Comparison of ENCODE assay signal across 21 cellular contexts in the genomic region with DNA sequence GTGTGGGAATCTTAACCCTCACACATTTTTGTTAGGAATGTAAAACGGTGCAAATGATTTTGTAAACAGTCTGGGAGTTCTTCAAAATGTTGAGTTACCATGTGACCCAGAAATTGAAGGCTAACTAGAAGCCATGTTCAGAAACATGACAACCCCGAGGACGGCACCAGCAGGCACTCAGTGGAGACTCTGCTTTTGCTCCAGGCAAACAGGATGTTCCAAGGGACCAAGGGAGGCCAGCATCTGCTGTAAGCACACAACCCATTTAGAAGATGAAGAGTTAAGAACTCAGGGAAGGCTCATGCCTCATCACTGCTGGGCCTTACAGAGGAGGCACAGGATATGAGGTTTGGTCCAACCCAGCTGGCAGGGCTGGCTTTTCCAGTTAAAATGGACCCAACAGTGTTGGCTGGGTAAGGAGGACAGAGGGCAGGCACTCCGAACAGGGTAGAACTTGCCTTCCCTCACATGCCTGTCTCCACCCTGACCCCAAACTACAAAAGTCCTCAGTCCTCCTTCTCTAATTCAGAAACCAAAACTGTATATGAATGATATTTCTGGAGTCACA. TPM values are rescaled to one million over a fixed set of nuclear protein-coding genes. Genes with fewer than 3 reads are reported as not detected.
DNase-seq lines count a peak whose midpoint lies in the region; ATAC-seq, FAIRE-seq and TF ChIP-seq lines count a peak whose summit lies in the region.
"Had no signal": no experiment of that assay in that cellular context is flagged by ENCODE, and none has a peak within 500 bp of the region (broad histone marks: within the 10 kb centered on the region; RNA-seq: fewer than 3 reads in every experiment).

No MANE protein-coding gene starts in this region.

- H3K4ac ChIP-seq in trophoblast cell (ENCODE audit: low read depth, low read length): no peak overlapping the region

- FAIRE-seq in bronchial epithelial cell (lab: Jason Lieb, UNC): no peak
- FAIRE-seq: GM12878 had no signal

- H4K12ac ChIP-seq in trophoblast cell (ENCODE audit: low read depth, low read length): no peak overlapping the region

- DNase-seq in bronchial epithelial cell (ENCODE audit: low read depth): peak; percentile 27
- peak; percentile 77 for DNase-seq in esophagus muscularis mucosa (ENCODE audit: extremely low spot score)
- peak; percentile 82 to 90 for DNase-seq in trophoblast cell
- DNase-seq in GM13977 (ENCODE audit: low spot score): no peak
- no peak for DNase-seq in NCI-H1417 (lab: John Stamatoyannopoulos, UW)
- DNase-seq: CD4-positive, CD25-positive, alpha-beta regulatory T cell; DMS 273 treated with DMSO at 0.1 percent for 48 hours; DMS79 treated with DMSO at 0.1 percent for 48 hours; GOT3; IMR-90; NCI-H1092 treated with DMSO at 0.1 percent for 48 hours; NCI-H146; NCI-H2029; NCI-H2227 treated with DMSO at 0.1 percent for 48 hours; NCI-H510A treated with DMSO at 0.1 percent for 48 hours; NCI-H748 treated with DMSO at 0.1 percent for 48 hours had no signal

- H3K27ac ChIP-seq in esophagus muscularis mucosa (replicated peaks in 1 of 4) (no peak overlapping the region), trophoblast cell (ENCODE audit: low read depth, low read length) (no peak overlapping the region)
- H3K27ac ChIP-seq: KMS-11 had no signal

- no peak for TF ChIP-seq EP300 in esophagus muscularis mucosa (IDR thresholded peaks at IDR 0.05)

- no peak overlapping the region for H3K23ac ChIP-seq in trophoblast cell (ENCODE audit: low read length)

- in situ Hi-C loops in GM13977 (cut with MboI; ENCODE audit: low pct_unique_long_range_greater_than_20kb, low sequenced_read_pairs, unreplicated experiment): no loop called here

- TF ChIP-seq POLR2A in esophagus muscularis mucosa (IDR thresholded peaks at IDR 0.05; ENCODE audit: low read depth): no peak

- no peak overlapping the region for H2AK5ac ChIP-seq in trophoblast cell (ENCODE audit: low read length)

- 76% methylated on average over 4 of the region's 4 CpGs for WGBS in esophagus muscularis mucosa
- no CpG with 5 or more reads among the region's 4 CpGs for WGBS in trophoblast cell (ENCODE audit: extremely low coverage, insufficient coverage, insufficient read length)

- no peak overlapping the region for H3K14ac ChIP-seq in trophoblast cell (ENCODE audit: low read length)

- H3K79me2 ChIP-seq in trophoblast cell (ENCODE audit: control insufficient read depth, insufficient read depth, low read length, poor library complexity): no peaks in the 10 kb centered on the region

- H3K36me3 ChIP-seq in bronchial epithelial cell (ENCODE audit: control insufficient read depth, insufficient read depth, low read length) (peaks cover 2% of the 10 kb centered on the region), esophagus muscularis mucosa (no peaks in the 10 kb centered on the region), trophoblast cell (ENCODE audit: control insufficient read depth in 1 of 2, insufficient read depth in 2 of 2, low read length in 2 of 2) (no peaks in the 10 kb centered on the region)

- no peak overlapping the region for H2BK5ac ChIP-seq in trophoblast cell (ENCODE audit: low read depth, low read length, poor library complexity)

- ATAC-seq in HG03571 (IDR thresholded peaks at IDR 0.05; ENCODE audit: unreplicated experiment) (no peak), HG02884 (IDR thresholded peaks at IDR 0.05; ENCODE audit: unreplicated experiment) (no peak)
- ATAC-seq: GM12878, HCT116 had no signal

- H3K9ac ChIP-seq in trophoblast cell (ENCODE audit: low read length): no peak overlapping the region
- H3K9ac ChIP-seq: KMS-11 had no signal

- no peak overlapping the region for H2BK120ac ChIP-seq in trophoblast cell (ENCODE audit: insufficient read depth, low read length, poor library complexity)

- H3K9me3 ChIP-seq in esophagus muscularis mucosa (no peaks in the 10 kb centered on the region), trophoblast cell (ENCODE audit: insufficient read depth, low read depth, low read length) (no peaks in the 10 kb centered on the region)

- TF ChIP-seq CTCF in bronchial epithelial cell (IDR thresholded peaks at IDR 0.05; ENCODE audit: insufficient read depth, low read length, severe bottlenecking): no peak
- TF ChIP-seq CTCF in esophagus muscularis mucosa (IDR thresholded peaks at IDR 0.05): no peak
- TF ChIP-seq CTCF in GM13977 (IDR thresholded peaks at IDR 0.05; ENCODE audit: extremely low read depth, insufficient read depth, missing control alignments): no peak

- intact Hi-C loops in esophagus muscularis mucosa (cut with DNase I): no loop called here

- H2BK12ac ChIP-seq in trophoblast cell (ENCODE audit: low read length): no peak overlapping the region

- H3K4me1 ChIP-seq in esophagus muscularis mucosa (no peaks in the 10 kb centered on the region), trophoblast cell (ENCODE audit: control insufficient read depth in 1 of 2, insufficient read depth in 2 of 2, low read length in 2 of 2) (peaks cover 0 to 2% of the 10 kb centered on the region in 2 experiments)

- no peak overlapping the region for H4K91ac ChIP-seq in trophoblast cell (ENCODE audit: low read depth, low read length)

- H3K18ac ChIP-seq in trophoblast cell (ENCODE audit: low read length): no peak overlapping the region

- H4K8ac ChIP-seq in trophoblast cell (ENCODE audit: low read depth, low read length): no peak overlapping the region

- no peak overlapping the region for H2AFZ ChIP-seq in trophoblast cell (ENCODE audit: insufficient read depth, low read length, poor library complexity)

- no peaks in the 10 kb centered on the region for H3K79me1 ChIP-seq in trophoblast cell (ENCODE audit: low read length)

- H3K4me3 ChIP-seq in bronchial epithelial cell (ENCODE audit: low read depth, low read length) (no peak overlapping the region), esophagus muscularis mucosa (no peak overlapping the region), trophoblast cell (ENCODE audit: low read depth, low read length) (no peak overlapping the region)
- H3K4me3 ChIP-seq: GM12878 had no signal

- H3K27me3 ChIP-seq in bronchial epithelial cell (ENCODE audit: control insufficient read depth, insufficient read depth, low read length) (no peaks in the 10 kb centered on the region), esophagus muscularis mucosa (no peaks in the 10 kb centered on the region), trophoblast cell (ENCODE audit: insufficient read depth, low read length) (no peaks in the 10 kb centered on the region)

- no peak overlapping the region for H3K4me2 ChIP-seq in trophoblast cell (ENCODE audit: low read length)
- H3K4me2 ChIP-seq: KMS-11 had no signal

RNA-seq across cellular contexts. Expression of gene PARD6G, which starts 23.6 kb away (rescaled TPM):
- total RNA-seq in bronchial epithelial cell: 12.4 and 13.2 TPM in 2 replicates
- 10 to 100 TPM in 2 of 4 donors, 1 to 10 TPM in 2; 5.4 to 11.3 (median 10.4) TPM for total RNA-seq in esophagus muscularis mucosa
- polyA plus RNA-seq in trophoblast cell (2013): 5.5 and 5.7 TPM in 2 replicates

Comparison
In these comparisons a context has a peak if more than half of its experiments do, and no peak if none do; other contexts are left out.
1. DNase-seq: peak in bronchial epithelial cell (single experiment), esophagus muscularis mucosa (single experiment) and trophoblast cell (2 of 2); none in GM13977 (single experiment) and NCI-H1417 (0 of 3).